ENCODE assay signal across 8 cellular contexts in the genomic region with DNA sequence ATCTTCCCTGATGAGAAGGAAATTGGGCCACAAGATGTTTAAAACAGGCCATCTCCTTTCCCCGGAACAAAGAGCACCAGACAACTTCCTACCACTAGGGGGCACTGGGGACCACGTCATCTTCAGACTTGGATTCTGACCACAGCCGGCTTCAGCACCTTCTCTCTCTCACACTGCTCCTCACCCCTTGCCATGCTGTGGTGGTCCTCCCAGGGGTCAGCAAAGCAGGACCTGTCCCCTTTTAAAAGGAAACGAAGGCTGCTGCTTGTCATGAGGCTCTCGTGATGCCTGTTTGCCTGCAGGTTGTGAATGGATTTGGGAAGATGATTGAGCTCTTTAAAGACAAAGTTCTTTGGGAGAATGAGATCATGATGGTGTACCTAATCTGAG. TPM values are rescaled to one million over a fixed set of nuclear protein-coding genes. Genes with fewer than 3 reads are reported as not detected.
DNase-seq lines count a peak whose midpoint lies in the region; ATAC-seq and TF ChIP-seq lines count a peak whose summit lies in the region.

No MANE protein-coding gene starts in this region.

- no peaks in the 10 kb centered on the region for H3K4me1 ChIP-seq in BE2C
- no peaks in the 10 kb centered on the region for H3K4me1 ChIP-seq in SJCRH30
- H3K4me1 ChIP-seq in thoracic aorta (ENCODE audit: control insufficient read depth in 1 of 2, low read depth in 2 of 2), result no peaks in the 10 kb centered on the region

- H3K9me3 ChIP-seq in BE2C (no peaks in the 10 kb centered on the region), SJCRH30 (replicated peaks) (no peaks in the 10 kb centered on the region), thoracic aorta (no peaks in the 10 kb centered on the region)

- DNase-seq in BE2C (peak; percentile 72), SJCRH30 (peak; percentile 69 to 84), germinal center (ENCODE audit: low spot score) (peak; percentile 83), osteocyte (ENCODE audit: extremely low spot score, unreplicated experiment) (peak; percentile 91), thoracic aorta (ENCODE audit: low spot score) (peak; percentile 42)
- DNase-seq in activated gamma-delta T cell treated with anti-CD3 and anti-CD28 coated beads, Interleukin-2, amount 50 U/mL, for 16 hours (ENCODE audit: low read depth), result peak; percentile 71

- TF ChIP-seq CTCF in BE2C (IDR thresholded peaks at IDR 0.05; ENCODE audit: low read depth, low read length), result peak; percentile 79
- TF ChIP-seq CTCF in LNCAP (IDR thresholded peaks at IDR 0.05), result peak; percentile 83
- peak; percentile 89 for TF ChIP-seq CTCF in osteocyte (IDR thresholded peaks at IDR 0.05)
- peak; percentile 89 for TF ChIP-seq CTCF in thoracic aorta (IDR thresholded peaks at IDR 0.05)

- no peak overlapping the region for H3K4me3 Mint-ChIP-seq in osteocyte (ENCODE audit: unreplicated experiment)

- ATAC-seq in GM19351 (IDR thresholded peaks at IDR 0.05; ENCODE audit: unreplicated experiment) (peak; percentile 86), thoracic aorta (ENCODE audit: insufficient number of reproducible peaks, low FRiP score, low read depth) (peak; percentile 80)

- no peak overlapping the region for H3K27ac ChIP-seq in SJCRH30
- no peak overlapping the region for H3K27ac ChIP-seq in thoracic aorta

- H3K27me3 ChIP-seq in BE2C (no peaks in the 10 kb centered on the region), SJCRH30 (no peaks in the 10 kb centered on the region), thoracic aorta (replicated peaks; ENCODE audit: insufficient read depth) (no peaks in the 10 kb centered on the region)

- H3K4me3 ChIP-seq in BE2C (ENCODE audit: low read depth, low read length) (no peak overlapping the region), SJCRH30 (no peak overlapping the region), thoracic aorta (no peak overlapping the region)

- no peaks in the 10 kb centered on the region for H3K9me3 Mint-ChIP-seq in osteocyte (ENCODE audit: unreplicated experiment)

- H3K27me3 Mint-ChIP-seq in osteocyte (ENCODE audit: unreplicated experiment), result no peaks in the 10 kb centered on the region

- H3K4me1 Mint-ChIP-seq in osteocyte (ENCODE audit: unreplicated experiment), result peaks cover 3% of the 10 kb centered on the region

- H3K36me3 ChIP-seq in BE2C, result no peaks in the 10 kb centered on the region
- H3K36me3 ChIP-seq in SJCRH30, result peaks cover 24% of the 10 kb centered on the region
- H3K36me3 ChIP-seq in thoracic aorta, result peaks cover 26% of the 10 kb centered on the region

- peaks cover 22% of the 10 kb centered on the region for H3K36me3 Mint-ChIP-seq in osteocyte (ENCODE audit: unreplicated experiment)

- H3K27ac Mint-ChIP-seq in osteocyte (ENCODE audit: unreplicated experiment), result no peak overlapping the region

RNA-seq across cellular contexts. Expression of gene RFT1, which starts 16.2 kb away (rescaled TPM):
- polyA plus RNA-seq in BE2C (2012; ENCODE audit: insufficient read depth, insufficient read length, low read depth), result 14.9 TPM
- 20.6 and 22.0 TPM in 2 replicates for total RNA-seq in SJCRH30 (2014; rRNA removed; shearing (Covaris generic))
- total RNA-seq in osteocyte (19.1 and 21.4 TPM in 2 replicates), thoracic aorta (10 to 100 TPM in 1 of 2 donors, 1 to 10 TPM in 1; 7.0 to 17.6 TPM)

RNA-seq across cellular contexts. Expression of gene PRKCD, which starts 47.0 kb away (rescaled TPM):
- polyA plus RNA-seq in BE2C (2012; ENCODE audit: insufficient read depth, insufficient read length, low read depth), result 0.39 TPM
- 4.1 and 4.6 TPM in 2 replicates for total RNA-seq in SJCRH30 (2014; rRNA removed; shearing (Covaris generic))
- total RNA-seq in osteocyte (14.9 and 17.1 TPM in 2 replicates), thoracic aorta (10 to 100 TPM; 17.5 to 20.2 TPM)
